In genomic region chr6:11233936-11234573, GRCh38 we compare ENCODE assay signal across 10 cellular contexts. TPM values are rescaled to one million over a fixed set of nuclear protein-coding genes. Genes with fewer than 3 reads are reported as not detected.
DNase-seq lines count a peak whose midpoint lies in the region; ATAC-seq, FAIRE-seq and TF ChIP-seq lines count a peak whose summit lies in the region.
"Had no signal": no experiment of that assay in that cellular context is flagged by ENCODE, and none has a peak within 500 bp of the region (broad histone marks: within the 10 kb centered on the region; RNA-seq: fewer than 3 reads in every experiment).

No MANE protein-coding gene starts in this region.

- no peak for ATAC-seq in heart right ventricle
- ATAC-seq in Right ventricle myocardium superior (ENCODE audit: poor library complexity): no peak
- ATAC-seq in naive B cell (ENCODE audit: low read depth in 2 of 2): no peak
- ATAC-seq in GM21390 (IDR thresholded peaks at IDR 0.05; ENCODE audit: unreplicated experiment): no peak

- H3K9me3 Mint-ChIP-seq in activated naive CD8-positive, alpha-beta T cell (ENCODE audit: low read depth): no peaks in the 10 kb centered on the region
- H3K9me3 Mint-ChIP-seq in naive B cell (no peaks in the 10 kb centered on the region), type B pancreatic cell (no peaks in the 10 kb centered on the region)

- no peaks in the 10 kb centered on the region for H3K36me3 Mint-ChIP-seq in activated naive CD8-positive, alpha-beta T cell
- H3K36me3 Mint-ChIP-seq in naive B cell (peaks cover 8 to 14% of the 10 kb centered on the region in 2 donors), type B pancreatic cell (no peaks in the 10 kb centered on the region)

- DNase-seq in heart right ventricle (no peak), Right ventricle myocardium superior (no peak), naive B cell (no peak), type B pancreatic cell (ENCODE audit: extremely low spot score, unreplicated experiment) (no peak), RCC 7860 (ENCODE audit: low spot score) (no peak)
- no peak for DNase-seq in stimulated activated CD4-positive, alpha-beta T cell treated with anti-CD3 and anti-CD28 coated beads, Interleukin-4, amount 100 ng/mL, for 1 hour
- DNase-seq: left cardiac atrium, NCI-H1105 treated with DMSO at 0.1 percent for 48 hours had no signal

- peaks cover 66% of the 10 kb centered on the region for H3K4me1 Mint-ChIP-seq in activated naive CD8-positive, alpha-beta T cell (ENCODE audit: low read depth)
- peaks cover 45 to 69% (median 52%) of the 10 kb centered on the region in 3 donors for H3K4me1 Mint-ChIP-seq in naive B cell
- peaks cover 50% of the 10 kb centered on the region for H3K4me1 Mint-ChIP-seq in type B pancreatic cell (ENCODE audit: unreplicated experiment)

- H3K27me3 Mint-ChIP-seq in activated naive CD8-positive, alpha-beta T cell: no peaks in the 10 kb centered on the region
- H3K27me3 Mint-ChIP-seq in naive B cell (no peaks in the 10 kb centered on the region), type B pancreatic cell (no peaks in the 10 kb centered on the region)

- WGBS in heart right ventricle, 2 donors: 75 to 82% methylated on average over 5 of the region's 5 CpGs

- peak overlapping the region; percentile 90 for H3K4me3 Mint-ChIP-seq in activated naive CD8-positive, alpha-beta T cell
- H3K4me3 Mint-ChIP-seq in naive B cell: peak overlapping the region in 7 of 8 donors; percentile 16 to 99 (median 90)
- H3K4me3 Mint-ChIP-seq in type B pancreatic cell: peak overlapping the region; percentile 88

- H3K27me3 ChIP-seq in heart right ventricle: no peaks in the 10 kb centered on the region

- intact Hi-C loops in heart right ventricle (cut with DNase I) (loop anchor here in 7 of 10 donors (5.0 to 10.0 kb wide), 8 partner anchors 59 to 261 kb away; no protein-coding TSS in a partner anchor), Right ventricle myocardium superior (cut with DNase I) (no loop called here)

- no peaks in the 10 kb centered on the region for H3K9me3 ChIP-seq in heart right ventricle

- H3K36me3 ChIP-seq in heart right ventricle: no peaks in the 10 kb centered on the region

- H3K4me3 ChIP-seq in heart right ventricle: no peak overlapping the region

- FAIRE-seq in RCC 7860 (lab: Jason Lieb, UNC): no peak

- TF ChIP-seq CTCF in heart right ventricle (IDR thresholded peaks at IDR 0.05): no peak
- TF ChIP-seq CTCF in type B pancreatic cell (conservative IDR thresholded peaks at IDR 0.05): no peak

- peak overlapping the region in 7 of 10 donors; percentile 76 to 93 (median 89) for H3K27ac ChIP-seq in heart right ventricle

- peaks cover 0 to 51% (median 15%) of the 10 kb centered on the region in 9 donors for H3K4me1 ChIP-seq in heart right ventricle

- no peak overlapping the region for H3K27ac Mint-ChIP-seq in activated naive CD8-positive, alpha-beta T cell
- H3K27ac Mint-ChIP-seq in naive B cell (peak overlapping the region in 3 of 6 donors; percentile 24 to 93 (median 74)), type B pancreatic cell (peak overlapping the region; percentile 98)

RNA-seq across cellular contexts. Expression of gene NEDD9, which starts 1.6 kb away (rescaled TPM):
- 10 to 100 TPM; 10.8 to 34.2 (median 24.6) TPM for total RNA-seq in heart right ventricle
- polyA plus RNA-seq in heart right ventricle: 10 to 100 TPM; 18.7 to 19.3 TPM
- total RNA-seq in Right ventricle myocardium superior: 23.7 TPM
- polyA plus RNA-seq in naive B cell (ENCODE audit: low read depth in 6 of 6): 10 to 100 TPM; 42.0 to 80.5 (median 48.1) TPM
- 21.3 and 29.0 TPM in 2 replicates for total RNA-seq in type B pancreatic cell (ENCODE audit: low replicate concordance)
